Comparison of ENCODE assay signal across 1 cellular context in the genomic region with DNA sequence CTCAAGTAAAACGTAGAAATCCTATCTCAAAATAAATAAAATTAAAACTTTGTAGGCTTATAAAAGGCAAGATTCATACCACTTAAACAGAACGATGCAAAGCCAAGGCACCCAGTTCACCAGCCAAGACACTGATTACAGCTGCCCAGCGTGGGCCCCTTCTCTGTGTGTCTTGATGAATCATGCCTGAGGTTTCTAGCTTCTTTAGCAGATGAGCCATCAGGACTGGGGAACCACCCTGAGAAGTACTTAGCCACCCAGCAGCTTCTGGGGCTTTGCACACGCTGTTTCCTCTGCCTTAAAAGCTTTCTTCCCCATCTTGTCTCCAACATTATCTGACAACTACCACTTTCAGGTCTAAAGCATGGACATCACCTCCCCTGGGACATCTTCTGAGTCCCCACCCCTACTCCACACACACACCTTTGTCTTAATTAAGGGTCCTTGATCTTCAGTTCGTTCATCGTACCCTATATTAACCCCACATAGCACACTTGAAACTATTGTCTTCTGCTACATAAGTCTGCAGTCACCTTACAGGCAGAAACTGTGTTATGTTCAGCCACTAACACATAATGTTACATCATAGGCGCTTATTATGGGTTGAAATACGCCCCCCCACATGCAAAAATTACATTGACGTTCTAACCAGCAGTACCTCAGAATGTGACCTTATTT.
TF ChIP-seq lines count a peak whose summit lies in the region.

No MANE protein-coding gene starts in this region.

TF ChIP-seq in K562, 482 proteins besides CTCF, POLR2A, EP300 and RAD21:
- TF ChIP-seq, protein P1, sequence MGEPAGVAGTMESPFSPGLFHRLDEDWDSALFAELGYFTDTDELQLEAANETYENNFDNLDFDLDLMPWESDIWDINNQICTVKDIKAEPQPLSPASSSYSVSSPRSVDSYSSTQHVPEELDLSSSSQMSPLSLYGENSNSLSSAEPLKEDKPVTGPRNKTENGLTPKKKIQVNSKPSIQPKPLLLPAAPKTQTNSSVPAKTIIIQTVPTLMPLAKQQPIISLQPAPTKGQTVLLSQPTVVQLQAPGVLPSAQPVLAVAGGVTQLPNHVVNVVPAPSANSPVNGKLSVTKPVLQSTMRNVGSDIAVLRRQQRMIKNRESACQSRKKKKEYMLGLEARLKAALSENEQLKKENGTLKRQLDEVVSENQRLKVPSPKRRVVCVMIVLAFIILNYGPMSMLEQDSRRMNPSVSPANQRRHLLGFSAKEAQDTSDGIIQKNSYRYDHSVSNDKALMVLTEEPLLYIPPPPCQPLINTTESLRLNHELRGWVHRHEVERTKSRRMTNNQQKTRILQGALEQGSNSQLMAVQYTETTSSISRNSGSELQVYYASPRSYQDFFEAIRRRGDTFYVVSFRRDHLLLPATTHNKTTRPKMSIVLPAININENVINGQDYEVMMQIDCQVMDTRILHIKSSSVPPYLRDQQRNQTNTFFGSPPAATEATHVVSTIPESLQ (CRISPR knock-in tag; IDR thresholded peaks at IDR 0.05) = no peak
- TF ChIP-seq GTF2A2 (tag; IDR thresholded peaks at IDR 0.05) (no peak), ZNF347 (CRISPR knock-in tag; IDR thresholded peaks at IDR 0.05; ENCODE audit: low read depth) (no peak), SUPT5H (IDR thresholded peaks at IDR 0.05) (no peak), SREBF2 (CRISPR knock-in tag; IDR thresholded peaks at IDR 0.05) (no peak)
- TF ChIP-seq, protein P2, sequence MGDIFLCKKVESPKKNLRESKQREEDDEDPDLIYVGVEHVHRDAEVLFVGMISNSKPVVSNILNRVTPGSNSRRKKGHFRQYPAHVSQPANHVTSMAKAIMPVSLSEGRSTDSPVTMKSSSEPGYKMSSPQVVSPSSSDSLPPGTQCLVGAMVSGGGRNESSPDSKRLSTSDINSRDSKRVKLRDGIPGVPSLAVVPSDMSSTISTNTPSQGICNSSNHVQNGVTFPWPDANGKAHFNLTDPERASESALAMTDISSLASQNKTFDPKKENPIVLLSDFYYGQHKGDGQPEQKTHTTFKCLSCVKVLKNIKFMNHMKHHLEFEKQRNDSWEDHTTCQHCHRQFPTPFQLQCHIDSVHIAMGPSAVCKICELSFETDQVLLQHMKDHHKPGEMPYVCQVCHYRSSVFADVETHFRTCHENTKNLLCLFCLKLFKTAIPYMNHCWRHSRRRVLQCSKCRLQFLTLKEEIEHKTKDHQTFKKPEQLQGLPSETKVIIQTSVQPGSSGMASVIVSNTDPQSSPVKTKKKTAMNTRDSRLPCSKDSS (IDR thresholded peaks at IDR 0.05; ENCODE audit: low read depth, partially characterized antibody) = no peak
- TF ChIP-seq, protein P3, sequence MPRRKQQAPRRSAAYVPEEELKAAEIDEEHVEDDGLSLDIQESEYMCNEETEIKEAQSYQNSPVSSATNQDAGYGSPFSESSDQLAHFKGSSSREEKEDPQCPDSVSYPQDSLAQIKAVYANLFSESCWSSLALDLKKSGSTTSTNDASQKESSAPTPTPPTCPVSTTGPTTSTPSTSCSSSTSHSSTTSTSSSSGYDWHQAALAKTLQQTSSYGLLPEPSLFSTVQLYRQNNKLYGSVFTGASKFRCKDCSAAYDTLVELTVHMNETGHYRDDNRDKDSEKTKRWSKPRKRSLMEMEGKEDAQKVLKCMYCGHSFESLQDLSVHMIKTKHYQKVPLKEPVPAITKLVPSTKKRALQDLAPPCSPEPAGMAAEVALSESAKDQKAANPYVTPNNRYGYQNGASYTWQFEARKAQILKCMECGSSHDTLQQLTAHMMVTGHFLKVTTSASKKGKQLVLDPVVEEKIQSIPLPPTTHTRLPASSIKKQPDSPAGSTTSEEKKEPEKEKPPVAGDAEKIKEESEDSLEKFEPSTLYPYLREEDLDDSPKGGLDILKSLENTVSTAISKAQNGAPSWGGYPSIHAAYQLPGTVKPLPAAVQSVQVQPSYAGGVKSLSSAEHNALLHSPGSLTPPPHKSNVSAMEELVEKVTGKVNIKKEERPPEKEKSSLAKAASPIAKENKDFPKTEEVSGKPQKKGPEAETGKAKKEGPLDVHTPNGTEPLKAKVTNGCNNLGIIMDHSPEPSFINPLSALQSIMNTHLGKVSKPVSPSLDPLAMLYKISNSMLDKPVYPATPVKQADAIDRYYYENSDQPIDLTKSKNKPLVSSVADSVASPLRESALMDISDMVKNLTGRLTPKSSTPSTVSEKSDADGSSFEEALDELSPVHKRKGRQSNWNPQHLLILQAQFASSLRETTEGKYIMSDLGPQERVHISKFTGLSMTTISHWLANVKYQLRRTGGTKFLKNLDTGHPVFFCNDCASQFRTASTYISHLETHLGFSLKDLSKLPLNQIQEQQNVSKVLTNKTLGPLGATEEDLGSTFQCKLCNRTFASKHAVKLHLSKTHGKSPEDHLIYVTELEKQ (CRISPR knock-in tag; IDR thresholded peaks at IDR 0.05) = no peak
